In the genomic region with DNA sequence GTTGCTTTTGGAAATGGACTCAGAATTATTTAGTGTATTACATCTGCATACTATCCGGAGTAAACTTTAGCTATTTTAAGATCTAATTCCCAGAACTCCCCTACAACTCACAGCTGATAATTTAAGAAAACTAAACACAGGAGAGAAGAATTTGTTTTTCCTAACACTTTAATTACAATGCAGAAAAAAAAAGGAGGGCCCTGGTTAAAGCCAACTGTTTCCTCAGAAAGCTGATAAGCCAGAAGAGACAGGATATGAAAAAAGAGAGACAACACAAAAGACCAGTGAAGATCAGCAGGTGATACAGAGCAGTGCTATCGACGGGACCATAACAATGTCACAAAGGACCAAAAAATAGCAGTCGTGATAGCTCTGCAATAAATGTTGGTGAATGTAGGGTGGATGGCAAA, we compare ENCODE assay signal across 1 cellular context.
TF ChIP-seq lines count a peak whose summit lies in the region.

No MANE protein-coding gene starts in this region.

TF ChIP-seq in K562, 482 proteins besides CTCF, POLR2A, EP300 and RAD21 (continued from another document):
- TF ChIP-seq, protein P1, sequence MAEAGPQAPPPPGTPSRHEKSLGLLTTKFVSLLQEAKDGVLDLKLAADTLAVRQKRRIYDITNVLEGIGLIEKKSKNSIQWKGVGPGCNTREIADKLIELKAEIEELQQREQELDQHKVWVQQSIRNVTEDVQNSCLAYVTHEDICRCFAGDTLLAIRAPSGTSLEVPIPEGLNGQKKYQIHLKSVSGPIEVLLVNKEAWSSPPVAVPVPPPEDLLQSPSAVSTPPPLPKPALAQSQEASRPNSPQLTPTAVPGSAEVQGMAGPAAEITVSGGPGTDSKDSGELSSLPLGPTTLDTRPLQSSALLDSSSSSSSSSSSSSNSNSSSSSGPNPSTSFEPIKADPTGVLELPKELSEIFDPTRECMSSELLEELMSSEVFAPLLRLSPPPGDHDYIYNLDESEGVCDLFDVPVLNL (CRISPR knock-in tag; IDR thresholded peaks at IDR 0.05; ENCODE audit: low read depth): no peak
- no peak for TF ChIP-seq NCOA6 (IDR thresholded peaks at IDR 0.05)
- no peak for TF ChIP-seq MCM5 (IDR thresholded peaks at IDR 0.05; ENCODE audit: low read depth)
- TF ChIP-seq ZNF24 (IDR thresholded peaks at IDR 0.05): no peak
- no peak for TF ChIP-seq SMAD3 (CRISPR knock-in tag; conservative IDR thresholded peaks at IDR 0.05)
- no peak for TF ChIP-seq C11orf30 (IDR thresholded peaks at IDR 0.05; ENCODE audit: low read depth)
- no peak for TF ChIP-seq ZBTB8A (IDR thresholded peaks at IDR 0.05; ENCODE audit: partially characterized antibody)
- TF ChIP-seq BRCA1 (IDR thresholded peaks at IDR 0.05): no peak
- TF ChIP-seq BRCA1 (CRISPR knock-in tag; IDR thresholded peaks at IDR 0.05): no peak
